ENCODE assay signal across 8 cellular contexts in genomic region chr20:59598625-59599310, GRCh38. TPM values are rescaled to one million over a fixed set of nuclear protein-coding genes. Genes with fewer than 3 reads are reported as not detected.
DNase-seq lines count a peak whose midpoint lies in the region; ATAC-seq and TF ChIP-seq lines count a peak whose summit lies in the region.

No MANE protein-coding gene starts in this region.

- H3K4me3 Mint-ChIP-seq in neural crest cell = no peak overlapping the region

- peak; percentile 94 for TF ChIP-seq CTCF in GM10266 (IDR thresholded peaks at IDR 0.05; ENCODE audit: control insufficient read depth, insufficient read depth, low read depth, missing control alignments)
- peak; percentile 73 for TF ChIP-seq CTCF in SK-N-SH (IDR thresholded peaks at IDR 0.05)
- TF ChIP-seq CTCF in neural crest cell (conservative IDR thresholded peaks at IDR 0.05) = peak; percentile 93

- H3K9me2 ChIP-seq in SK-N-SH = no peaks in the 10 kb centered on the region

- 21% methylated on average over 13 of the region's 13 CpGs for WGBS in SK-N-SH (ENCODE audit: low lambda C conversion rate)

- H3K36me3 ChIP-seq in KOPT-K1 (ENCODE audit: insufficient read depth, low read length) = no peaks in the 10 kb centered on the region
- H3K36me3 ChIP-seq in SK-N-SH (replicated peaks in 1 of 2; ENCODE audit: control insufficient read depth in 1 of 2, insufficient read depth in 2 of 2, low read length in 1 of 2) = no peaks in the 10 kb centered on the region

- H3F3A ChIP-seq in SK-N-SH (replicated peaks; ENCODE audit: insufficient read depth) = no peaks in the 10 kb centered on the region

- H3K27ac Mint-ChIP-seq in neural crest cell (ENCODE audit: unreplicated experiment) = no peak overlapping the region

- TF ChIP-seq RAD21 in SK-N-SH (IDR thresholded peaks at IDR 0.05; ENCODE audit: low read length) = peak; percentile 89

- no peaks in the 10 kb centered on the region for H3K9me3 Mint-ChIP-seq in neural crest cell

- TF ChIP-seq EP300 in SK-N-SH (IDR thresholded peaks at IDR 0.05; ENCODE audit: borderline replicate concordance in 1 of 2, low read depth in 1 of 2, low read length in 1 of 2) = no peak

- H4K20me1 ChIP-seq in SK-N-SH (ENCODE audit: insufficient read depth) = no peaks in the 10 kb centered on the region

- no peak overlapping the region; a peak in 1 of 4 replicates for H3K4me3 ChIP-seq in SK-N-SH (ENCODE audit: low read depth in 2 of 2, low read length in 1 of 2)

- H3K36me3 Mint-ChIP-seq in neural crest cell (ENCODE audit: low read depth) = no peaks in the 10 kb centered on the region

- no peaks in the 10 kb centered on the region; a peak in 1 of 4 replicates for H3K4me1 ChIP-seq in SK-N-SH (ENCODE audit: control insufficient read depth in 1 of 2, insufficient read depth in 2 of 2, low read depth in 1 of 2, low read length in 1 of 2)

- no peak overlapping the region for H3K9ac ChIP-seq in SK-N-SH

- POLR2A ChIA-PET in SK-N-SH (lab: Yijun Ruan, JAX) = no interaction called here

- H3K9me3 ChIP-seq in KOPT-K1 (ENCODE audit: insufficient read depth, low read length, poor library complexity, severe bottlenecking) (peaks cover 1% of the 10 kb centered on the region), SK-N-SH (no peaks in the 10 kb centered on the region)

- H3K27me3 ChIP-seq in SK-N-SH (ENCODE audit: insufficient read depth) = no peaks in the 10 kb centered on the region; the same call in 1 of the 2 replicates

- H3K4me2 ChIP-seq in SK-N-SH = no peak overlapping the region

- H3K79me2 ChIP-seq in SK-N-SH (ENCODE audit: insufficient read depth) = no peaks in the 10 kb centered on the region

- peak overlapping the region; percentile 97 for H3K27ac ChIP-seq in KOPT-K1 (ENCODE audit: low read depth, low read length, poor library complexity, severe bottlenecking)
- H3K27ac ChIP-seq in SK-N-SH (ENCODE audit: low read depth in 2 of 2, low read length in 1 of 2) = no peak overlapping the region

- CTCF ChIA-PET in SK-N-SH (lab: Yijun Ruan, JAX) = interaction anchor here (0.5 to 10.7 kb wide), 51 partner anchors 7 to 293 kb away, joined by 3 to 190 read pairs (median 4); no protein-coding TSS in a partner anchor

- H3K4me1 Mint-ChIP-seq in neural crest cell = no peaks in the 10 kb centered on the region

- no peak overlapping the region for H2AFZ ChIP-seq in SK-N-SH (ENCODE audit: low read depth)

- ATAC-seq in GM18907 (IDR thresholded peaks at IDR 0.05; ENCODE audit: unreplicated experiment) = no peak
- no peak for ATAC-seq in GM18502 (IDR thresholded peaks at IDR 0.05; ENCODE audit: poor library complexity, unreplicated experiment)

- peaks cover 98% of the 10 kb centered on the region for H3K27me3 Mint-ChIP-seq in neural crest cell (ENCODE audit: low read depth)

- peak; percentile 88 for DNase-seq in 8988T
- DNase-seq in GM10266 (ENCODE audit: extremely low spot score) = peak; percentile 84
- DNase-seq in SK-N-SH = peak; percentile 85
- peak; percentile 56 for DNase-seq in ecto neural progenitor cell (ENCODE audit: low spot score)
- DNase-seq in neural crest cell (ENCODE audit: low read depth, low spot score) = peak; percentile 40

TF ChIP-seq in SK-N-SH, 30 proteins besides CTCF, POLR2A, EP300 and RAD21:
- TF ChIP-seq SMC3 (IDR thresholded peaks at IDR 0.05; ENCODE audit: low read depth, low read length) = peak; percentile 76; the same call in 1 of the 2 replicates
- TF ChIP-seq RCOR1 (IDR thresholded peaks at IDR 0.05; ENCODE audit: low read length) = peak; percentile 28; the same call in 1 of the 2 replicates
- no peak for TF ChIP-seq FOSL2 (IDR thresholded peaks at IDR 0.05; ENCODE audit: borderline replicate concordance, low read depth)
TF ChIP-seq in SK-N-SH: peak in this region for 2.

RNA-seq across cellular contexts. Expression of gene PHACTR3, which starts 5.6 kb away (rescaled TPM):
- 0.10 and 0.18 TPM in 2 replicates for polyA plus RNA-seq in SK-N-SH (2012; rRNA removed)
- 0.19 and 0.28 TPM in 2 replicates for polyA plus RNA-seq in SK-N-SH (2012; cell fraction: cytosol; rRNA removed)
- 0.05 and 0.10 TPM in 2 replicates for polyA plus RNA-seq in SK-N-SH (2012; cell fraction: nucleus; rRNA removed)
- total RNA-seq in neural crest cell = 22.3 and 22.4 TPM in 2 replicates
